Comparison of ENCODE assay signal across 7 cellular contexts in genomic region chr12:203462-204260, GRCh38. TPM values are rescaled to one million over a fixed set of nuclear protein-coding genes. Genes with fewer than 3 reads are reported as not detected.
DNase-seq lines count a peak whose midpoint lies in the region; ATAC-seq and TF ChIP-seq lines count a peak whose summit lies in the region.

No MANE protein-coding gene starts in this region.

- no peaks in the 10 kb centered on the region for H3K9me3 ChIP-seq in Karpas-422 (ENCODE audit: low read length)

- no peaks in the 10 kb centered on the region for H3K36me3 ChIP-seq in Karpas-422 (ENCODE audit: insufficient read depth, low read length)

- no peak overlapping the region for H3K4me2 ChIP-seq in Karpas-422 (ENCODE audit: low read depth, low read length, poor library complexity, severe bottlenecking)

- TF ChIP-seq CTCF in choroid plexus epithelial cell (conservative IDR thresholded peaks at IDR 0.05; ENCODE audit: low read depth, low read length), result peak; percentile 11

- TF ChIP-seq EP300 in Ishikawa (IDR thresholded peaks at IDR 0.05; ENCODE audit: borderline replicate concordance), result 0 out of 2 replicates have a peak, but pooled peaks have one; percentile 14

- H3K4me1 ChIP-seq in Karpas-422 (ENCODE audit: low read length), result no peaks in the 10 kb centered on the region

- no peak overlapping the region for H2AFZ ChIP-seq in Karpas-422 (ENCODE audit: low read length)

- H3K4me3 ChIP-seq in choroid plexus epithelial cell (ENCODE audit: low read depth, low read length), result peak overlapping the region; percentile 37
- no peak overlapping the region for H3K4me3 ChIP-seq in Karpas-422 (ENCODE audit: low read length)

- no peaks in the 10 kb centered on the region for H3K79me2 ChIP-seq in Karpas-422 (ENCODE audit: low read length)

- TF ChIP-seq RAD21 in Ishikawa (IDR thresholded peaks at IDR 0.05; ENCODE audit: low read depth), result no peak; the same call in 1 of the 2 replicates

- H3K9me2 ChIP-seq in Karpas-422 (replicated peaks; ENCODE audit: insufficient read depth, low read length), result no peaks in the 10 kb centered on the region

- peak; percentile 40 for ATAC-seq in left lobe of liver
- no peak for ATAC-seq in GM19395 (IDR thresholded peaks at IDR 0.05; ENCODE audit: unreplicated experiment)

- DNase-seq in choroid plexus epithelial cell (ENCODE audit: low read depth), result no peak
- DNase-seq in left lobe of liver (ENCODE audit: low spot score), result no peak
- DNase-seq in SHP77 treated with DMSO at 0.1 percent for 48 hours (lab: John Stamatoyannopoulos, UW), result no peak
- DNase-seq in Karpas-422, result no peak

- H4K20me1 ChIP-seq in Karpas-422 (ENCODE audit: insufficient read depth, low read depth, low read length), result no peaks in the 10 kb centered on the region

- no peak overlapping the region for H3K9ac ChIP-seq in Karpas-422 (ENCODE audit: low read length)

- no peaks in the 10 kb centered on the region for H3K27me3 ChIP-seq in Karpas-422 (ENCODE audit: low read length)

- H3K27ac ChIP-seq in temporal lobe (ENCODE audit: low read depth, low read length) (peak overlapping the region; percentile 70), Karpas-422 (ENCODE audit: low read length) (no peak overlapping the region)

TF ChIP-seq in Ishikawa, 13 proteins besides CTCF, POLR2A, EP300 and RAD21:
- TF ChIP-seq TEAD4 (IDR thresholded peaks at IDR 0.05) (peak; percentile 43; the same call in 1 of the 2 replicates), ZBTB7A (IDR thresholded peaks at IDR 0.05; ENCODE audit: low read depth) (peak; percentile 78; the same call in 1 of the 2 replicates), FOXM1 (IDR thresholded peaks at IDR 0.05; ENCODE audit: borderline replicate concordance, low read depth) (no peak), USF1 (IDR thresholded peaks at IDR 0.05) (no peak)
- TF ChIP-seq, protein P1, sequence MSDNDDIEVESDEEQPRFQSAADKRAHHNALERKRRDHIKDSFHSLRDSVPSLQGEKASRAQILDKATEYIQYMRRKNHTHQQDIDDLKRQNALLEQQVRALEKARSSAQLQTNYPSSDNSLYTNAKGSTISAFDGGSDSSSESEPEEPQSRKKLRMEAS (IDR thresholded peaks at IDR 0.05), result peak; percentile 87

RNA-seq across cellular contexts. Expression of gene SLC6A12, which starts 10.3 kb away (rescaled TPM):
- total RNA-seq in left lobe of liver (72.6 TPM), temporal lobe (11.1 TPM)
- total RNA-seq in Karpas-422 (2014; rRNA removed; shearing (Covaris generic); ENCODE audit: low replicate concordance), result 0.14 TPM in 1 of 2 replicates, not detected in the other

RNA-seq across cellular contexts. Expression of gene SLC6A13, which starts 59.0 kb away (rescaled TPM):
- 91.6 TPM for total RNA-seq in left lobe of liver
- total RNA-seq in temporal lobe, result 14.0 TPM
- not detected in 2 replicates for total RNA-seq in Karpas-422 (2014; rRNA removed; shearing (Covaris generic); ENCODE audit: low replicate concordance)

Comparison
In these comparisons a context has a peak if more than half of its experiments do, and no peak if none do; other contexts are left out.
1. RNA of gene SLC6A12, which starts 10.3 kb away (total RNA-seq): 72.6 TPM in left lobe of liver (single experiment) and 11.1 TPM in temporal lobe (single experiment); 0.14 TPM in Karpas-422; every median in the first group is over 10 times any median in the second.
2. RNA of gene SLC6A13, which starts 59.0 kb away (total RNA-seq): 91.6 TPM in left lobe of liver (single experiment) and 14.0 TPM in temporal lobe (single experiment); not detected in Karpas-422; every median in the first group is over 10 times any median in the second.